ENCODE assay signal across 1 cellular context in the genomic region with DNA sequence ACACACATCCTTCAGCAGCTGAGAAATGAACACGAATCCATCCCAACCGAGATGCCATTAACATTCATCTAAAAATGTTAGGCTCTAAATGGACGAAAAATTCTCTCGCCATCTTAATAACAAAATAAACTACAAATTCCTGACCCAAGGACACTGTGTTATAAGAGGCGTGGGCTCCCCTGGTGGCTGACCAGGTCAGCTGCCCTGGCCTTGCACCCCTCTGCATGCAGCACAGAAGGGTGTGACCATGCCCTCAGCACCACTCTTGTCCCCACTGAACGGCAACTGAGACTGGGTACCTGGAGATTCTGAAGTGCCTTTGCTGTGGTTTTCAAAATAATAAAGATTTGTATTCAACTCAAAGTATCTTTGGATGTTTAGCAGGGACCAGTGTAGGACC. TPM values are rescaled to one million over a fixed set of nuclear protein-coding genes. Genes with fewer than 3 reads are reported as not detected.
"Had no signal": no experiment of that assay in that cellular context is flagged by ENCODE, and none has a peak within 500 bp of the region (broad histone marks: within the 10 kb centered on the region; RNA-seq: fewer than 3 reads in every experiment).

No MANE protein-coding gene starts in this region.

RNA-seq across cellular contexts. Expression of a gene that starts 15.8 kb away (rescaled TPM):
- total RNA-seq: G401 had no signal
